8 cellular contexts compared by ENCODE assay signal in the genomic region with DNA sequence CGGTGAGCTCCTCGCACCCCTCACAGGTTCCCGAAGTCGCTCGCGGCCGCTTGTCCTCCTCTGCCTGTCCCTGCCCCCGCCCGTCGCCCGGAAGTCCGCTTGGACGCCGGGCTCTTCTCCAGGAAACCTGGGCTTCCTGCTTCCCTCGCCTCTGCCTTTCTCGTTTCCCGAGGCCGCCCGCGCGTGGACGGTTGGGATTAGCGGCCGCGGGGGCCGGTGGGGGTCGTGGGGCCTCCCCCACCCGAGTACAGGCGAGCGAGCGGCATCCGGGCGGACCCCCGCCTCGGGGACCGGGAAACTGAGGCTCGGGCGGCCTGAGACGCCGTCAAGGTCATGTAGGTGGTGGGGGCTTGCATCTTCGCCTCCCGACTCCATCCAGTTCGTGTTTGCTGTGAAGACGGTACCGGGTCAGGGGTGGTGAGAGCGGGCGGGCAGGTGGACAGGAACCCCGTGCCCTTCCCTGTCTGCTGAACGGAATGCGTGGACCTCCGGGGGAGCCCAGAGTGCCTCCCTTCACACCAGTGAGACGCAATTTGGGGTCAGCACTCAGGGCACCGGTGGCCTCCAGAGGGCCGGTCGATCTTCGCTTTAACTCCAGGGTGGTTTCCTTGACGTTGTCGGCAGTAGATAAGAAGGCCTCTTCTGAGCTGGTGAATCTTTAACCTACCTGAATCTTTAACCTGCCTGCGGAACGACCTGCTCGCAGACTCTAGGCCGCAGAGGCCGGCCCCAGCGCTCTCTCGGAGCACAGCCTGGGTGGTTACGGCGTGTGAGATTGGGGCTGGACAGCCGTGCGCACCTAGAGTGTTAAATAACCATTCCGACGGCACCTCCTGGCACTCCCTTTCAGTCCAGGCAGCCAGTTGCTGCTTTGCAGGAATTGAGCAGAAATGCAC. TPM values are rescaled to one million over a fixed set of nuclear protein-coding genes. Genes with fewer than 3 reads are reported as not detected.
A peak's percentile ranks its signal among the peaks of the same experiment; 100 is the strongest.
DNase-seq lines count a peak whose midpoint lies in the region; ATAC-seq and TF ChIP-seq lines count a peak whose summit lies in the region.

No MANE protein-coding gene starts in this region.

- DNase-seq in NCI-H748 (lab: John Stamatoyannopoulos, UW; ENCODE audit: unreplicated experiment): peak; percentile 39
- no peak for DNase-seq in NCI-H748 treated with DMSO at 0.1 percent for 48 hours (lab: John Stamatoyannopoulos, UW)
- peak; percentile 41 for DNase-seq in activated CD8-positive, alpha-beta T cell treated with anti-CD3 and anti-CD28 coated beads for 36 hours
- DNase-seq in fibroblast of gingiva (ENCODE audit: low read depth): peak; percentile 52
- DNase-seq in COLO829 (ENCODE audit: low spot score): no peak

- H3K9me3 ChIP-seq in neuron (ENCODE audit: low read length): no peaks in the 10 kb centered on the region

- POLR2A ChIA-PET in activated CD8-positive, alpha-beta T cell treated with anti-CD3 and anti-CD28 coated beads for 36 hours (lab: Charles Lee): interaction anchor here (0.6 to 4.0 kb wide), 14 partner anchors 10 to 386 kb away, joined by 3 to 40 read pairs (median 4); partner anchors contain the start of gene MRPL55

- no peak for TF ChIP-seq CTCF in activated CD8-positive, alpha-beta T cell treated with anti-CD3 and anti-CD28 coated beads for 36 hours (IDR thresholded peaks at IDR 0.05)

- H3K4me1 Mint-ChIP-seq in activated CD8-positive, alpha-beta T cell treated with anti-CD3 and anti-CD28 coated beads for 36 hours (ENCODE audit: low read depth): peaks cover 46% of the 10 kb centered on the region

- H3K4me3 ChIP-seq in neuron (ENCODE audit: low read length): peak overlapping the region; percentile 94

- peak; percentile 2 for ATAC-seq in HG03280 (IDR thresholded peaks at IDR 0.05; ENCODE audit: unreplicated experiment)
- no peak for ATAC-seq in activated CD8-positive, alpha-beta T cell treated with anti-CD3 and anti-CD28 coated beads for 36 hours
- no peak for ATAC-seq in GM18511 (IDR thresholded peaks at IDR 0.05; ENCODE audit: unreplicated experiment)

- peaks cover 33% of the 10 kb centered on the region for H3K4me1 ChIP-seq in neuron (ENCODE audit: insufficient read depth, low read length)

- no peaks in the 10 kb centered on the region for H3K27me3 ChIP-seq in neuron (ENCODE audit: insufficient read depth, low read length)

- H3K27me3 Mint-ChIP-seq in activated CD8-positive, alpha-beta T cell treated with anti-CD3 and anti-CD28 coated beads for 36 hours: no peaks in the 10 kb centered on the region

- H3K9me3 Mint-ChIP-seq in activated CD8-positive, alpha-beta T cell treated with anti-CD3 and anti-CD28 coated beads for 36 hours: no peaks in the 10 kb centered on the region

- intact Hi-C loops in activated CD8-positive, alpha-beta T cell treated with anti-CD3 and anti-CD28 coated beads for 36 hours (cut with micrococcal nuclease): no loop called here

- peak overlapping the region; percentile 97 for H3K27ac Mint-ChIP-seq in activated CD8-positive, alpha-beta T cell treated with anti-CD3 and anti-CD28 coated beads for 36 hours

- peaks cover 51% of the 10 kb centered on the region for H3K36me3 Mint-ChIP-seq in activated CD8-positive, alpha-beta T cell treated with anti-CD3 and anti-CD28 coated beads for 36 hours (ENCODE audit: low read depth)

- H2AFZ ChIP-seq in neuron (ENCODE audit: low read depth, low read length): no peak overlapping the region

- peaks cover 8% of the 10 kb centered on the region for H3K36me3 ChIP-seq in neuron (ENCODE audit: insufficient read depth, low read length)

- CTCF ChIA-PET in activated CD8-positive, alpha-beta T cell treated with anti-CD3 and anti-CD28 coated beads for 36 hours (lab: Charles Lee): interaction anchor here (1.1 kb wide), 1 partner anchor 82 kb away, joined by 3 read pairs; the partner anchor contains the start of gene IBA57

- H3K4me3 Mint-ChIP-seq in activated CD8-positive, alpha-beta T cell treated with anti-CD3 and anti-CD28 coated beads for 36 hours: peak overlapping the region; percentile 97

RNA-seq across cellular contexts. Expression of gene ARF1, which starts 0.7 kb away (rescaled TPM):
- 100 to 1,000 TPM; 349 to 350 TPM for total RNA-seq in activated CD8-positive, alpha-beta T cell treated with anti-CD3 and anti-CD28 coated beads for 36 hours

RNA-seq across cellular contexts. Expression of gene C1orf35, which starts 19.9 kb away (rescaled TPM):
- 10 to 100 TPM; 22.2 to 23.5 TPM for total RNA-seq in activated CD8-positive, alpha-beta T cell treated with anti-CD3 and anti-CD28 coated beads for 36 hours

RNA-seq across cellular contexts. Expression of gene MRPL55, which starts 25.9 kb away (rescaled TPM):
- total RNA-seq in activated CD8-positive, alpha-beta T cell treated with anti-CD3 and anti-CD28 coated beads for 36 hours: 10 to 100 TPM; 67.8 to 68.3 TPM

RNA-seq across cellular contexts. Expression of gene GUK1, which starts 56.9 kb away (rescaled TPM):
- total RNA-seq in activated CD8-positive, alpha-beta T cell treated with anti-CD3 and anti-CD28 coated beads for 36 hours: 100 to 1,000 TPM; 375 to 376 TPM

Comparison
In these comparisons a context has a peak if more than half of its experiments do, and no peak if none do; other contexts are left out.
1. DNase-seq: peak in NCI-H748 (single experiment), activated CD8-positive, alpha-beta T cell treated with anti-CD3 and anti-CD28 coated beads for 36 hours (single experiment) and fibroblast of gingiva (single experiment); none in NCI-H748 treated with DMSO at 0.1 percent for 48 hours (single experiment) and COLO829 (single experiment).